Comparison of ENCODE assay signal across 8 cellular contexts in genomic region chr13:46552888-46553520, GRCh38. TPM values are rescaled to one million over a fixed set of nuclear protein-coding genes. Genes with fewer than 3 reads are reported as not detected.
A peak's percentile ranks its signal among the peaks of the same experiment; 100 is the strongest.
DNase-seq lines count a peak whose midpoint lies in the region; ATAC-seq and TF ChIP-seq lines count a peak whose summit lies in the region.

Gene LRCH1 (plus strand): TSS chr13:46553170. CDS start chr13:46553397, 227 bp downstream.

- no peaks in the 10 kb centered on the region for H3K36me3 ChIP-seq in mucosa of rectum (ENCODE audit: control insufficient read depth in 2 of 2, insufficient read depth in 2 of 2, low read length in 2 of 2)

- H3K4me1 ChIP-seq in mucosa of rectum (ENCODE audit: control insufficient read depth in 2 of 2, insufficient read depth in 2 of 2, low read length in 2 of 2): peaks cover 19 to 29% of the 10 kb centered on the region in 2 donors

- no peaks in the 10 kb centered on the region for H3K9me3 ChIP-seq in mucosa of rectum (ENCODE audit: control insufficient read depth in 2 of 2, low read length in 2 of 2)

- H3K27ac ChIP-seq in epithelial cell of prostate (peak within 1 kb of the TSS; percentile 79), mucosa of rectum (ENCODE audit: low read depth in 2 of 2, low read length in 2 of 2) (peak within 1 kb of the TSS; percentile 92 to 94)

- DNase-seq in COLO668 (lab: John Stamatoyannopoulos, UW; ENCODE audit: unreplicated experiment) (peak; percentile 95), activated T-cell treated with anti-CD3 and anti-CD28 coated beads for 48 hours (ENCODE audit: low read depth) (peak; percentile 79), epithelial cell of prostate (ENCODE audit: low read depth, low spot score) (no peak)
- DNase-seq in Jurkat, Clone E6-1 (ENCODE audit: low read depth, low spot score): peak; percentile 74
- DNase-seq in stimulated activated CD8-positive, alpha-beta memory T cell treated with anti-CD3 and anti-CD28 coated beads, Interleukin-4, amount 100 ng/mL, for 4 hours (ENCODE audit: low read depth in 2 of 2, low spot score in 1 of 2): peak; percentile 68 to 81

- H3K4me3 ChIP-seq in Jurkat, Clone E6-1 (ENCODE audit: low read length): peak within 1 kb of the TSS; percentile 82
- H3K4me3 ChIP-seq in mucosa of rectum (ENCODE audit: low read length in 2 of 2): peak within 1 kb of the TSS; percentile 90 to 93

- no peaks in the 10 kb centered on the region for H3K27me3 ChIP-seq in mucosa of rectum (ENCODE audit: control insufficient read depth in 2 of 2, insufficient read depth in 2 of 2, low read length in 2 of 2)

- peak within 1 kb of the TSS; percentile 87 to 96 for H3K9ac ChIP-seq in mucosa of rectum (ENCODE audit: low read depth in 1 of 2, low read length in 2 of 2)

- ATAC-seq in GM21447 (IDR thresholded peaks at IDR 0.05; ENCODE audit: unreplicated experiment): peak; percentile 61

TF ChIP-seq in PFSK-1, 5 proteins besides CTCF, POLR2A, EP300 and RAD21:
- peak; percentile 52; the same call in 1 of the 2 replicates for TF ChIP-seq POLR2AphosphoS5 (IDR thresholded peaks at IDR 0.05; ENCODE audit: low read depth, low read length)
- TF ChIP-seq REST (IDR thresholded peaks at IDR 0.05; ENCODE audit: insufficient read depth in 1 of 2, low read depth in 2 of 2, low read length in 2 of 2): no peak
- TF ChIP-seq FOXP2 (optimal IDR thresholded peaks at IDR 0.05; ENCODE audit: borderline replicate concordance, extremely low read depth, extremely low read length, insufficient read depth): no peak
- TF ChIP-seq TAF1 (IDR thresholded peaks at IDR 0.05; ENCODE audit: borderline replicate concordance, insufficient read depth, low read length): no peak
- no peak; the same call in 1 of the 2 replicates for TF ChIP-seq SIN3A (IDR thresholded peaks at IDR 0.05; ENCODE audit: borderline replicate concordance, insufficient read depth, low read length)

RNA-seq across cellular contexts. Expression of gene LRCH1, which starts in this region (rescaled TPM):
- polyA plus RNA-seq in Jurkat, Clone E6-1 (2012; ENCODE audit: insufficient read depth, insufficient read length): 11.3 TPM
- 5.9 TPM for polyA plus RNA-seq in PFSK-1 (2012; ENCODE audit: insufficient read length, low read depth)
